Comparison of ENCODE assay signal across 29 cellular contexts in genomic region chr6:99485395-99485773, GRCh38. TPM values are rescaled to one million over a fixed set of nuclear protein-coding genes. Genes with fewer than 3 reads are reported as not detected.
A peak's percentile ranks its signal among the peaks of the same experiment; 100 is the strongest.
DNase-seq lines count a peak whose midpoint lies in the region; ATAC-seq, FAIRE-seq and TF ChIP-seq lines count a peak whose summit lies in the region.
"Had no signal": no experiment of that assay in that cellular context is flagged by ENCODE, and none has a peak within 500 bp of the region (broad histone marks: within the 10 kb centered on the region; RNA-seq: fewer than 3 reads in every experiment).

No MANE protein-coding gene starts in this region.

- ATAC-seq in GM18517 (IDR thresholded peaks at IDR 0.05; ENCODE audit: unreplicated experiment) (peak; percentile 5), GM12878 (peak; percentile 58), HG02571 (IDR thresholded peaks at IDR 0.05; ENCODE audit: unreplicated experiment) (no peak), GM18520 (IDR thresholded peaks at IDR 0.05; ENCODE audit: unreplicated experiment) (no peak)
- ATAC-seq: A549, GM23338, HepG2 had no signal

- no peak overlapping the region; the same call in 1 of the 2 replicates for H2AFZ ChIP-seq in Karpas-422 (ENCODE audit: low read length)
- H2AFZ ChIP-seq in GM12878 (ENCODE audit: control insufficient read depth, low read depth, low read length): no peak overlapping the region; the same call in 1 of the 2 replicates
- H2AFZ ChIP-seq: GM23338, PC-9 had no signal

- peaks cover 20% of the 10 kb centered on the region for H3K36me3 Mint-ChIP-seq in activated naive CD4-positive, alpha-beta T cell treated with anti-CD3 and anti-CD28 coated beads for 36 hours (ENCODE audit: low read depth)

- H3K79me2 ChIP-seq in Karpas-422 (ENCODE audit: low read length) (peaks cover 51% of the 10 kb centered on the region), GM12878 (ENCODE audit: control insufficient read depth, insufficient read depth, low read length) (no peaks in the 10 kb centered on the region)

- in situ Hi-C loops in GM12878 (cut with MboI): no loop called here

- H3K9me3 ChIP-seq in Karpas-422 (ENCODE audit: low read length): no peaks in the 10 kb centered on the region
- H3K9me3 ChIP-seq in GM12878 (replicated peaks; ENCODE audit: control insufficient read depth, insufficient read depth, low read length): no peaks in the 10 kb centered on the region
- no peaks in the 10 kb centered on the region for H3K9me3 ChIP-seq in colonic mucosa
- H3K9me3 ChIP-seq: A549, BE2C, HAP-1 had no signal

- FAIRE-seq in GM12878 (lab: Jason Lieb, UNC): peak; percentile 13
- FAIRE-seq: A549, HepG2 had no signal

- no peak overlapping the region for H3K27ac Mint-ChIP-seq in activated naive CD4-positive, alpha-beta T cell treated with anti-CD3 and anti-CD28 coated beads for 36 hours
- H3K27ac Mint-ChIP-seq: GM23338 had no signal

- H3K27me3 ChIP-seq in Karpas-422 (ENCODE audit: low read length): no peaks in the 10 kb centered on the region
- no peaks in the 10 kb centered on the region for H3K27me3 ChIP-seq in GM12878 (replicated peaks in 1 of 2; ENCODE audit: control insufficient read depth in 2 of 2, insufficient read depth in 2 of 2, low read length in 1 of 2)
- H3K27me3 ChIP-seq in colonic mucosa: no peaks in the 10 kb centered on the region
- H3K27me3 ChIP-seq: BE2C had no signal

- intact Hi-C loops in GM12878 (cut with micrococcal nuclease; ENCODE audit: unreplicated experiment): loop anchor here (2.0 kb wide), 1 partner anchor 35 kb away; no protein-coding TSS in a partner anchor
- intact Hi-C loops in activated naive CD4-positive, alpha-beta T cell treated with anti-CD3 and anti-CD28 coated beads for 36 hours (cut with micrococcal nuclease): no loop called here
- intact Hi-C loops in colonic mucosa (cut with DNase I): no loop called here

- CTCF ChIA-PET in GM12878 (lab: Yijun Ruan, JAX): interaction anchor here (0.7 to 1.9 kb wide), 6 partner anchors 15 to 101 kb away, joined by 3 to 7 read pairs (median 5); partner anchors contain the start of gene PNISR
- CTCF ChIA-PET in activated naive CD4-positive, alpha-beta T cell treated with anti-CD3 and anti-CD28 coated beads for 36 hours (lab: Charles Lee): no interaction called here

- RAD21 ChIA-PET in GM12878 (lab: Charles Lee; ENCODE audit: unreplicated experiment): interaction anchor here (1.4 to 3.3 kb wide), 4 partner anchors 10 to 83 kb away, joined by 5 to 15 read pairs (median 8); partner anchors contain the start of genes CCNC and USP45

- peaks cover 60% of the 10 kb centered on the region for H3K36me3 ChIP-seq in Karpas-422 (ENCODE audit: insufficient read depth, low read length)
- H3K36me3 ChIP-seq in GM12878 (ENCODE audit: control insufficient read depth in 2 of 2, insufficient read depth in 2 of 2, low read length in 1 of 2): peaks cover 0 to 6% of the 10 kb centered on the region in 2 experiments; a peak in 3 of 4 replicates
- peaks cover 5% of the 10 kb centered on the region for H3K36me3 ChIP-seq in colonic mucosa

- POLR2A ChIA-PET in GM12878 (lab: Charles Lee): interaction anchor here (0.6 to 2.8 kb wide), 9 partner anchors 13 to 153 kb away, joined by 3 to 15 read pairs (median 4); partner anchors contain the start of gene CCNC

- H3K4me2 ChIP-seq in Karpas-422 (ENCODE audit: low read depth, low read length, poor library complexity, severe bottlenecking) (peak overlapping the region; percentile 71), GM12878 (ENCODE audit: control insufficient read depth, insufficient read depth) (peak overlapping the region; percentile 17)
- H3K4me2 ChIP-seq: A549, GM23338, PC-9 had no signal

- no peak overlapping the region for H3K4me3 Mint-ChIP-seq in activated naive CD4-positive, alpha-beta T cell treated with anti-CD3 and anti-CD28 coated beads for 36 hours
- H3K4me3 Mint-ChIP-seq: GM23338 had no signal

- TF ChIP-seq EP300 in GM12878 (IDR thresholded peaks at IDR 0.05; ENCODE audit: borderline replicate concordance in 1 of 2, control insufficient read depth in 1 of 2, low read depth in 2 of 2, low read length in 2 of 2): no peak

- H3K9ac ChIP-seq in Karpas-422 (ENCODE audit: low read length) (peak overlapping the region; percentile 56; the same call in 1 of the 2 replicates), GM12878 (ENCODE audit: control insufficient read depth, insufficient read depth, low read length) (peak overlapping the region; percentile 32; the same call in 1 of the 2 replicates), colonic mucosa (ENCODE audit: low read depth in 2 of 2, low read length in 2 of 2) (no peak overlapping the region)

- WGBS in GM12878 (ENCODE audit: insufficient coverage, insufficient replicate concordance, low lambda C conversion rate, missing lambda C conversion rate): 23% methylated on average over 2 of the region's 2 CpGs

- no peaks in the 10 kb centered on the region for H3K9me2 ChIP-seq in Karpas-422 (replicated peaks; ENCODE audit: insufficient read depth, low read length)

- BruUV-seq in GM12878 (replicated peaks; lab: Mats Ljungman, UMichigan): no TSS peak

- no peak for DNase-seq in Karpas-422
- no peak for DNase-seq in GM12878 (ENCODE audit: low read depth, low spot score)
- DNase-seq in activated naive CD4-positive, alpha-beta T cell treated with anti-CD3 and anti-CD28 coated beads for 36 hours: no peak
- DNase-seq in colonic mucosa: no peak
- DNase-seq: BE2C, DMS53, EL, GF-D8, KBM-7, NCI-H1105 treated with DMSO at 0.1 percent for 48 hours, NCI-H2081, NCI-H2171, NCI-H345, NCI-H524 treated with DMSO at 0.1 percent for 48 hours, NCI-H82, PC-9, RPMI8226, SHP77, SW 1271, T-helper 2 cell had no signal

- H3K27ac ChIP-seq in Karpas-422 (ENCODE audit: low read length) (peak overlapping the region; percentile 85), GM12878 (ENCODE audit: control insufficient read depth, insufficient read depth) (peak overlapping the region; percentile 68), colonic mucosa (no peak overlapping the region)
- H3K27ac ChIP-seq: A549, HL-60, PC-9 had no signal

- SMC1A ChIA-PET in GM12878 (lab: Charles Lee; ENCODE audit: uncharacterized antibody, unreplicated experiment): interaction anchor here (0.7 to 4.7 kb wide), 13 partner anchors 12 to 338 kb away, joined by 3 to 30 read pairs (median 8); partner anchors contain the start of genes CCNC and USP45

- no peaks in the 10 kb centered on the region for H3K9me3 Mint-ChIP-seq in activated naive CD4-positive, alpha-beta T cell treated with anti-CD3 and anti-CD28 coated beads for 36 hours
- H3K9me3 Mint-ChIP-seq: GM23338 had no signal

- no peak for TF ChIP-seq POLR2A in GM12878 (IDR thresholded peaks at IDR 0.05; ENCODE audit: low read depth, low read length)

- no peaks in the 10 kb centered on the region for H3K4me1 Mint-ChIP-seq in activated naive CD4-positive, alpha-beta T cell treated with anti-CD3 and anti-CD28 coated beads for 36 hours (ENCODE audit: low read depth)

- no peak for TF ChIP-seq RAD21 in GM12878 (IDR thresholded peaks at IDR 0.05; ENCODE audit: insufficient read depth, low read depth, low read length)

- H3K4me1 ChIP-seq in Karpas-422 (ENCODE audit: low read length) (peaks cover 29% of the 10 kb centered on the region), GM12878 (ENCODE audit: control insufficient read depth, insufficient read depth, low read length) (peaks cover 14% of the 10 kb centered on the region), colonic mucosa (no peaks in the 10 kb centered on the region)
- H3K4me1 ChIP-seq: A549, BE2C, HAP-1 had no signal

- no peaks in the 10 kb centered on the region for H3K27me3 Mint-ChIP-seq in activated naive CD4-positive, alpha-beta T cell treated with anti-CD3 and anti-CD28 coated beads for 36 hours (ENCODE audit: low read depth)

- TF ChIP-seq CTCF in GM12878 (IDR thresholded peaks at IDR 0.05 in 2 of 3, conservative IDR thresholded peaks at IDR 0.05 in 1 of 3; ENCODE audit: control insufficient read depth in 2 of 3, extremely low read depth in 1 of 3, insufficient read depth in 1 of 3, low read depth in 3 of 3, low read length in 3 of 3) (no peak), colonic mucosa (IDR thresholded peaks at IDR 0.05) (no peak)

- H3K4me3 ChIP-seq in GM08714 (ENCODE audit: low read length) (peak overlapping the region; percentile 26; the same call in 1 of the 2 replicates), Karpas-422 (ENCODE audit: low read length) (no peak overlapping the region), GM12878 (no peak overlapping the region), colonic mucosa (no peak overlapping the region)
- H3K4me3 ChIP-seq: A549, GM23338, HAP-1, PC-9 had no signal

- H4K20me1 ChIP-seq in Karpas-422 (ENCODE audit: insufficient read depth, low read depth, low read length) (no peaks in the 10 kb centered on the region), GM12878 (ENCODE audit: control insufficient read depth, insufficient read depth) (no peaks in the 10 kb centered on the region)

TF ChIP-seq in GM12878, 131 proteins besides CTCF, POLR2A, EP300 and RAD21:
- TF ChIP-seq SMAD5 (IDR thresholded peaks at IDR 0.05; ENCODE audit: low read depth) (no peak), RUNX3 (IDR thresholded peaks at IDR 0.05; ENCODE audit: low read length) (peak; percentile 55; the same call in 1 of the 2 replicates)

RNA-seq across cellular contexts. Expression of gene USP45, which starts 29.8 kb away (rescaled TPM):
- total RNA-seq in Karpas-422 (2014; rRNA removed; shearing (Covaris generic); ENCODE audit: low replicate concordance): 31.8 and 53.3 TPM in 2 replicates
- 73.5 and 91.7 TPM in 2 replicates for total RNA-seq in GM12878 (2013; cell fraction: nucleolus; rRNA removed)
- total RNA-seq in GM12878 (2014; rRNA removed): 12.9 and 16.6 TPM in 2 replicates
- total RNA-seq in GM12878 (2014; rRNA removed; fragmentation: Illumina TruSeq; extraction: Trizol): 17.2 and 21.6 TPM in 2 replicates
- 11.0 and 12.0 TPM in 2 replicates for total RNA-seq in GM12878 (2021)
- polyA plus RNA-seq in GM12878 (2011; ENCODE audit: low read depth): 5.6 TPM
- polyA plus RNA-seq in GM12878 (2011; rRNA removed): 16.5 and 21.8 TPM in 2 replicates
- polyA plus RNA-seq in GM12878 (2011; cell fraction: cytosol; rRNA removed): 7.5 and 8.8 TPM in 2 replicates
- polyA plus RNA-seq in GM12878 (2011; cell fraction: nucleus; rRNA removed): 22.5 and 25.4 TPM in 2 replicates
- polyA plus RNA-seq in GM12878 (2012): 6.3 and 7.6 TPM in 2 replicates
- 17.4 and 24.3 TPM in 2 replicates for polyA plus RNA-seq in GM12878 (2014; fragmentation: Illumina TruSeq; extraction: Trizol)
- 10 to 100 TPM; 13.0 to 14.1 TPM for polyA plus RNA-seq in GM12878 (2014; fragmentation: Nextera tagmentation; extraction: Ambion mirVana)
- polyA plus RNA-seq in GM12878 (2014; rRNA removed): 9.6 and 10.4 TPM in 2 replicates
- 10 to 100 TPM; 12.3 to 16.0 TPM for polyA plus RNA-seq in GM12878 (2016; fragmentation: Nextera tagmentation; extraction: Ambion mirVana)
- 16.0 and 18.0 TPM in 2 replicates for polyA minus RNA-seq in GM12878 (2011; rRNA and poly(A)+ RNA removed)
- 4.5 and 8.9 TPM in 2 replicates for polyA minus RNA-seq in GM12878 (2011; cell fraction: cytosol; rRNA and poly(A)+ RNA removed)
- polyA minus RNA-seq in GM12878 (2011; cell fraction: nucleus; rRNA and poly(A)+ RNA removed): 14.4 and 14.9 TPM in 2 replicates
- 10 to 100 TPM; 13.2 to 13.8 TPM for total RNA-seq in activated naive CD4-positive, alpha-beta T cell treated with anti-CD3 and anti-CD28 coated beads for 36 hours
- total RNA-seq in colonic mucosa: 10 to 100 TPM; 11.0 to 16.0 TPM

Comparison
In these comparisons a context has a peak if more than half of its experiments do, and no peak if none do; other contexts are left out.
1. ATAC-seq: peak in GM18517 (single experiment) and GM12878 (single experiment); none in HG02571 (single experiment) and GM18520 (single experiment).
2. H3K9ac ChIP-seq: peak in Karpas-422 (single experiment) and GM12878 (single experiment); none in colonic mucosa (0 of 2).